In the genomic region with DNA sequence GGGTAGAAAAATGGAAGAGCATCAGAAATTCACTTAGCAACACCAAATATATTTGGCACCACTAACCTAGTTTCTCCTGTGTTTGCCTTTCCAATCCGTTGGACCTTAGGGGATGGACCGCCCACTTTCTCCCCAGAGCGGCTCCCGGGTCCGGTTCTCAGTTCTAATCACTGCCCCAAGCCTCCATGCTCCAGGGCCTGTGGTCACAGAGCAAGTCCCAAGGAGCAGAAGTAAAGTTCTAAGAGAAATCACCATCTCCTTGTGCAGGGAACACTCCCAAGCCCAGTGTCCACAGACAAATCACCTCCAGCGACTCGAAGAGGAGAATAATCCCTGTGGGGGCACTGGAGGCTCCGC, we compare ENCODE assay signal across 8 cellular contexts. TPM values are rescaled to one million over a fixed set of nuclear protein-coding genes. Genes with fewer than 3 reads are reported as not detected.
A peak's percentile ranks its signal among the peaks of the same experiment; 100 is the strongest.
DNase-seq lines count a peak whose midpoint lies in the region; ATAC-seq and TF ChIP-seq lines count a peak whose summit lies in the region.

No MANE protein-coding gene starts in this region.

- peak; percentile 10 for ATAC-seq in GM21515 (IDR thresholded peaks at IDR 0.05; ENCODE audit: unreplicated experiment)
- peak; percentile 55 for ATAC-seq in omental fat pad (ENCODE audit: low FRiP score)

- in situ Hi-C loops in SK-MEL-5 (cut with HindIII; ENCODE audit: low pct_unique_long_range_greater_than_20kb, low sequenced_read_pairs), result no loop called here

- POLR2A ChIA-PET in AG04449 (lab: Yijun Ruan, JAX), result interaction anchor here (1.0 kb wide), 1 partner anchor 190 kb away, joined by 3 read pairs; a partner anchor contains a TSS

- TF ChIP-seq CTCF in AG04449 (IDR thresholded peaks at IDR 0.05; ENCODE audit: insufficient read depth, low read length, missing control alignments) (no peak), omental fat pad (IDR thresholded peaks at IDR 0.05) (no peak)

- CTCF ChIA-PET in AG04449 (lab: Yijun Ruan, JAX), result interaction anchor here (1.2 kb wide), 1 partner anchor 106 kb away, joined by 3 read pairs; no protein-coding TSS in a partner anchor

- peak overlapping the region; percentile 76 for H3K4me3 ChIP-seq in AG04449 (ENCODE audit: low read depth, low read length)

- DNase-seq in AG04449 (ENCODE audit: low read depth, low spot score) (no peak), SK-MEL-5 (ENCODE audit: low read depth, low spot score) (peak; percentile 10), fibroblast of peridontal ligament (ENCODE audit: extremely low read depth) (peak; percentile 50), omental fat pad (ENCODE audit: low spot score) (no peak), foreskin melanocyte (no peak), T1000 (lab: John Stamatoyannopoulos, UW) (no peak)
- no peak for DNase-seq in stimulated activated naive CD4-positive, alpha-beta T cell (lab: John Stamatoyannopoulos, UW)

RNA-seq across cellular contexts. Expression of a gene that starts 0.7 kb away (rescaled TPM):
- total RNA-seq in SK-MEL-5 (2014; rRNA removed; shearing (Covaris generic)), result 1.4 and 1.6 TPM in 2 replicates
- polyA plus RNA-seq in SK-MEL-5 (2015; cell fraction: cytosol; rRNA removed), result 1.2 TPM in 2 replicates
- polyA plus RNA-seq in SK-MEL-5 (2015; cell fraction: nucleus; rRNA removed), result 0.56 and 0.57 TPM in 2 replicates
- total RNA-seq in omental fat pad, result 10 to 100 TPM in 1 of 4 donors, 1 to 10 TPM in 3; 1.8 to 12.3 (median 5.6) TPM

Comparison
In these comparisons a context has a peak if more than half of its experiments do, and no peak if none do; other contexts are left out.
1. DNase-seq: peak in SK-MEL-5 (single experiment) and fibroblast of peridontal ligament (single experiment); none in AG04449 (single experiment), omental fat pad (single experiment), foreskin melanocyte (single experiment), stimulated activated naive CD4-positive, alpha-beta T cell (0 of 6) and T1000 (single experiment).